In genomic region chr3:15345608-15346137, GRCh38 we compare ENCODE assay signal across 8 cellular contexts. TPM values are rescaled to one million over a fixed set of nuclear protein-coding genes. Genes with fewer than 3 reads are reported as not detected.
A peak's percentile ranks its signal among the peaks of the same experiment; 100 is the strongest.
DNase-seq lines count a peak whose midpoint lies in the region; ATAC-seq lines count a peak whose summit lies in the region.

No MANE protein-coding gene starts in this region.

- intact Hi-C loops in activated CD4-positive, alpha-beta memory T cell treated with anti-CD3 and anti-CD28 coated beads for 36 hours (cut with micrococcal nuclease), result no loop called here

- no peaks in the 10 kb centered on the region for H3K27me3 ChIP-seq in effector memory CD4-positive, alpha-beta T cell (replicated peaks; ENCODE audit: control insufficient read depth, insufficient read depth, low read length, poor library complexity, severe bottlenecking)

- ATAC-seq in GM19351 (IDR thresholded peaks at IDR 0.05; ENCODE audit: unreplicated experiment) (peak; percentile 93), HG03060 (IDR thresholded peaks at IDR 0.05; ENCODE audit: low read depth, unreplicated experiment) (peak; percentile 80)

- H3K9me3 ChIP-seq in effector memory CD4-positive, alpha-beta T cell (ENCODE audit: control insufficient read depth, low read length), result no peaks in the 10 kb centered on the region

- no peaks in the 10 kb centered on the region for H3K27me3 Mint-ChIP-seq in activated CD4-positive, alpha-beta memory T cell treated with anti-CD3 and anti-CD28 coated beads for 36 hours

- H3K4me1 ChIP-seq in effector memory CD4-positive, alpha-beta T cell (ENCODE audit: control insufficient read depth, insufficient read depth, low read length, poor library complexity, severe bottlenecking), result peaks cover 38% of the 10 kb centered on the region

- DNase-seq in SIG-M5 treated with dmso at 0.1 percent for 504 hours (lab: John Stamatoyannopoulos, UW; ENCODE audit: unreplicated experiment) (peak; percentile 49), NCI-H1417 treated with DMSO at 0.1 percent for 48 hours (lab: John Stamatoyannopoulos, UW) (no peak), NCI-H446 (lab: John Stamatoyannopoulos, UW) (no peak)
- DNase-seq in effector memory CD4-positive, alpha-beta T cell, result no peak
- DNase-seq in activated CD4-positive, alpha-beta memory T cell treated with anti-CD3 and anti-CD28 coated beads for 36 hours, result no peak

- no peaks in the 10 kb centered on the region for H3K36me3 ChIP-seq in effector memory CD4-positive, alpha-beta T cell (ENCODE audit: control insufficient read depth, insufficient read depth, low read length)

- POLR2A ChIA-PET in activated CD4-positive, alpha-beta memory T cell treated with anti-CD3 and anti-CD28 coated beads for 36 hours (lab: Charles Lee), result no interaction called here

- no peak overlapping the region for H3K4me3 Mint-ChIP-seq in activated CD4-positive, alpha-beta memory T cell treated with anti-CD3 and anti-CD28 coated beads for 36 hours

- peaks cover 12% of the 10 kb centered on the region for H3K9me3 Mint-ChIP-seq in activated CD4-positive, alpha-beta memory T cell treated with anti-CD3 and anti-CD28 coated beads for 36 hours

- H3K36me3 Mint-ChIP-seq in activated CD4-positive, alpha-beta memory T cell treated with anti-CD3 and anti-CD28 coated beads for 36 hours, result peaks cover 3% of the 10 kb centered on the region

- CTCF ChIA-PET in activated CD4-positive, alpha-beta memory T cell treated with anti-CD3 and anti-CD28 coated beads for 36 hours (lab: Charles Lee), result interaction anchor here (0.8 to 1.9 kb wide), 4 partner anchors 12 to 78 kb away, joined by 3 to 10 read pairs (median 6); partner anchors contain the start of gene SH3BP5

- no peak overlapping the region for H3K27ac ChIP-seq in effector memory CD4-positive, alpha-beta T cell (ENCODE audit: insufficient read depth, low read length, poor library complexity, severe bottlenecking)

- no peak overlapping the region for H3K27ac Mint-ChIP-seq in activated CD4-positive, alpha-beta memory T cell treated with anti-CD3 and anti-CD28 coated beads for 36 hours

- H3K4me3 ChIP-seq in GM08714 (ENCODE audit: low read length), result peak overlapping the region; percentile 45; the same call in 1 of the 2 replicates
- H3K4me3 ChIP-seq in effector memory CD4-positive, alpha-beta T cell (ENCODE audit: insufficient read depth, low read depth, low read length, poor library complexity, severe bottlenecking), result no peak overlapping the region

- H3K4me1 Mint-ChIP-seq in activated CD4-positive, alpha-beta memory T cell treated with anti-CD3 and anti-CD28 coated beads for 36 hours (ENCODE audit: low read depth), result peaks cover 54% of the 10 kb centered on the region

RNA-seq across cellular contexts. Expression of gene SH3BP5, which starts 13.3 kb away (rescaled TPM):
- total RNA-seq in activated CD4-positive, alpha-beta memory T cell treated with anti-CD3 and anti-CD28 coated beads for 36 hours, result 10 to 100 TPM; 33.6 to 37.5 TPM
